ENCODE assay signal across 29 cellular contexts in the genomic region with DNA sequence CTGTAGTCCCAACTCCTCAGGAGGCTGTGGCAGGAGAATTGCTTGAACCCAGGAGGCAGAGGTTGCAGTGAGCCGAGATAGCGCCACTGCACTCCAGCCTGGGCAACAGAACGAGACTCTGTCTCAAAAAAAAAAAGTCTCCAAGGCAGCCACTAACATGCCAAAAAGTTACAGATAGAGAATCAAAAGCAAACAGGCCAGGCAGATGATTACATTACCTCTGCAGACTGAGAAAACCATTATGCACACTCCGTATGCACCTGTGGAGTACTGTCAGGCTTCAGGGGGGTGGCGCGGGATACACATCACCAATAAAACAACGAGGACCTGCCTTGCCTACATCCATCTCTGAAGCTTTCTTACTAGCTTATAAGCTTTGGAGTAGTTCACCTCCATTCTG.
"Had no signal": no experiment of that assay in that cellular context is flagged by ENCODE, and none has a peak within 500 bp of the region (broad histone marks: within the 10 kb centered on the region; RNA-seq: fewer than 3 reads in every experiment).

No MANE protein-coding gene starts in this region.

- FAIRE-seq: keratinocyte had no signal

- H3K4me1 ChIP-seq: colonic mucosa had no signal

- DNase-seq: colonic mucosa; effector CD8-positive, alpha-beta T cell; endodermal cell; foreskin fibroblast; gastrocnemius medialis; head of caudate nucleus; naive B cell; nucleus accumbens; posterior cingulate gyrus; stimulated activated CD4-positive, alpha-beta T cell treated with anti-CD3 and anti-CD28 coated beads, Interleukin-12 subunit alpha, Interleukin-12 subunit beta, amount 100 ng/mL, for 4 hours; stimulated activated CD4-positive, alpha-beta T cell treated with anti-CD3 and anti-CD28 coated beads, Interleukin-1b, Interleukin-23, amount 100 ng/mL, for 48 hours; stimulated activated CD4-positive, alpha-beta T cell treated with anti-CD3 and anti-CD28 coated beads, Interleukin-4, amount 100 ng/mL, for 1 hour; stimulated activated CD8-positive, alpha-beta memory T cell treated with anti-CD3 and anti-CD28 coated beads, Interleukin-4, amount 100 ng/mL, for 48 hours; stimulated activated naive CD4-positive, alpha-beta T cell; stimulated activated naive CD8-positive, alpha-beta T cell treated with anti-CD3 and anti-CD28 coated beads, Interleukin-15, amount 100 ng/mL, for 72 hours; testis; upper lobe of right lung; uterus had no signal

- H3K36me3 ChIP-seq: colonic mucosa, gastrocnemius medialis, right atrium auricular region, tibial nerve, upper lobe of right lung, uterus had no signal

- ATAC-seq: esophagus mucosa; gastrocnemius medialis; sciatic nerve; stimulated activated naive CD8-positive, alpha-beta T cell treated with anti-CD3 and anti-CD28 coated beads, Interleukin-15, amount 100 ng/mL, for 72 hours; upper lobe of right lung had no signal

- H3K4me3 Mint-ChIP-seq: dendritic cell treated with granulocyte-macrophage colony-stimulating factor and Interleukin-4, amounts not matched to agents 40 ng/mL and 50 ng/mL, for 4 days; endodermal cell; memory B cell; nephron; stimulated activated naive CD8-positive, alpha-beta T cell treated with anti-CD3 and anti-CD28 coated beads, Interleukin-15, amount 100 ng/mL, for 72 hours had no signal

- H3K4me3 ChIP-seq: colonic mucosa, gastrocnemius medialis, lung, right atrium auricular region, smooth muscle cell, testis, tibial nerve, upper lobe of right lung, uterus had no signal

- H3K27ac Mint-ChIP-seq: dendritic cell treated with granulocyte-macrophage colony-stimulating factor and Interleukin-4, amounts not matched to agents 40 ng/mL and 50 ng/mL, for 4 days; endodermal cell; memory B cell had no signal

- H3K27me3 ChIP-seq: colonic mucosa, gastrocnemius medialis, right atrium auricular region, testis, tibial nerve, upper lobe of right lung, uterus had no signal

- H3K27me3 Mint-ChIP-seq: dendritic cell treated with granulocyte-macrophage colony-stimulating factor and Interleukin-4, amounts not matched to agents 40 ng/mL and 50 ng/mL, for 4 days; memory B cell; naive B cell; stimulated activated naive CD8-positive, alpha-beta T cell treated with anti-CD3 and anti-CD28 coated beads, Interleukin-15, amount 100 ng/mL, for 72 hours had no signal

- H3K9me3 ChIP-seq: colonic mucosa, gastrocnemius medialis, right atrium auricular region, testis, tibial nerve, upper lobe of right lung, uterus had no signal

- H3K27ac ChIP-seq: colonic mucosa, epithelial cell of prostate, gastrocnemius medialis, right atrium auricular region, testis, tibial nerve had no signal

- H3K4me2 ChIP-seq: smooth muscle cell had no signal

- H3K9me3 Mint-ChIP-seq: dendritic cell treated with granulocyte-macrophage colony-stimulating factor and Interleukin-4, amounts not matched to agents 40 ng/mL and 50 ng/mL, for 4 days; memory B cell; stimulated activated naive CD8-positive, alpha-beta T cell treated with anti-CD3 and anti-CD28 coated beads, Interleukin-15, amount 100 ng/mL, for 72 hours had no signal
